In genomic region chr1:3657578-3658230, GRCh38 we compare ENCODE assay signal across 16 cellular contexts. TPM values are rescaled to one million over a fixed set of nuclear protein-coding genes. Genes with fewer than 3 reads are reported as not detected.
A peak's percentile ranks its signal among the peaks of the same experiment; 100 is the strongest.
DNase-seq lines count a peak whose midpoint lies in the region; ATAC-seq and TF ChIP-seq lines count a peak whose summit lies in the region.
"Had no signal": no experiment of that assay in that cellular context is flagged by ENCODE, and none has a peak within 500 bp of the region (broad histone marks: within the 10 kb centered on the region; RNA-seq: fewer than 3 reads in every experiment).

No MANE protein-coding gene starts in this region.

- H3K36me3 ChIP-seq in H7 (replicated peaks; ENCODE audit: control insufficient read depth, insufficient read depth, low read length) (no peaks in the 10 kb centered on the region), Panc1 (ENCODE audit: control insufficient read depth, insufficient read depth, low read length) (no peaks in the 10 kb centered on the region), left lung (no peaks in the 10 kb centered on the region), spleen (no peaks in the 10 kb centered on the region)

- H3K9me3 ChIP-seq in Panc1 (ENCODE audit: control insufficient read depth, insufficient read depth, low read depth, low read length): no peaks in the 10 kb centered on the region
- H3K9me3 ChIP-seq in left lung: no peaks in the 10 kb centered on the region
- H3K9me3 ChIP-seq in spleen: no peaks in the 10 kb centered on the region

- intact Hi-C loops in Panc1 (cut with micrococcal nuclease; ENCODE audit: unreplicated experiment): loop anchor here (10.0 kb wide), 1 partner anchor 67 kb away; no protein-coding TSS in a partner anchor
- intact Hi-C loops in left lung (cut with DNase I): no loop called here
- intact Hi-C loops in spleen (cut with DNase I; ENCODE audit: low total_unique reads): no loop called here

- peak overlapping the region; percentile 25; the same call in 1 of the 2 replicates for H3K27ac ChIP-seq in Panc1 (ENCODE audit: low read length)
- H3K27ac ChIP-seq in left lung: no peak overlapping the region
- no peak overlapping the region for H3K27ac ChIP-seq in spleen
- H3K27ac ChIP-seq: SK-N-MC had no signal

- WGBS in spleen, 5 donors: 80 to 86% (median 83%) methylated on average over 21 to 26 of the region's 26 CpGs

- H3K27me3 ChIP-seq in H7 (ENCODE audit: control insufficient read depth, insufficient read depth, low read length): peaks cover 29% of the 10 kb centered on the region
- no peaks in the 10 kb centered on the region for H3K27me3 ChIP-seq in Panc1 (ENCODE audit: control insufficient read depth, insufficient read depth, low read length)
- peaks cover 15 to 66% of the 10 kb centered on the region in 2 donors for H3K27me3 ChIP-seq in left lung
- H3K27me3 ChIP-seq in spleen (replicated peaks in 1 of 7): peaks cover 0 to 65% (median 24%) of the 10 kb centered on the region in 7 donors

- H3K4me1 ChIP-seq in Panc1 (ENCODE audit: control insufficient read depth, insufficient read depth, low read length) (peaks cover 7% of the 10 kb centered on the region), left lung (peaks cover under 1 to 6% of the 10 kb centered on the region in 2 donors), spleen (peaks cover 0 to 8% (median 5%) of the 10 kb centered on the region in 6 donors)

- no peak for TF ChIP-seq CTCF in Panc1 (IDR thresholded peaks at IDR 0.05)
- TF ChIP-seq CTCF in left lung (IDR thresholded peaks at IDR 0.05): no peak
- TF ChIP-seq CTCF in spleen (IDR thresholded peaks at IDR 0.05 in 8 of 11, conservative IDR thresholded peaks at IDR 0.05 in 3 of 11): no peak

- H3K4me3 ChIP-seq in H7 (ENCODE audit: insufficient read depth, low read depth, low read length) (no peak overlapping the region), Panc1 (ENCODE audit: low read depth in 2 of 2, low read length in 2 of 2) (no peak overlapping the region), left lung (no peak overlapping the region), spleen (no peak overlapping the region)
- H3K4me3 ChIP-seq: SK-N-MC had no signal

- in situ Hi-C loops in Panc1 (cut with HindIII; ENCODE audit: low pct_unique_long_range_greater_than_20kb, low sequenced_read_pairs): no loop called here

- ATAC-seq in Panc1 (no peak), left lung (no peak), HG03175 (IDR thresholded peaks at IDR 0.05; ENCODE audit: unreplicated experiment) (no peak), esophagus mucosa (no peak)
- ATAC-seq: PC-3 had no signal

- no peak for TF ChIP-seq POLR2A in spleen (IDR thresholded peaks at IDR 0.05)

- peak; percentile 63 for DNase-seq in H7
- no peak for DNase-seq in Panc1 (ENCODE audit: low read depth, low spot score)
- peak; percentile 26 to 77 for DNase-seq in left lung
- DNase-seq in spleen: peak; percentile 64
- no peak for DNase-seq in NCI-H187 treated with DMSO at 0.1 percent for 48 hours (lab: John Stamatoyannopoulos, UW)
- DNase-seq: CD8-positive, alpha-beta memory T cell; GF-D8; IMR-90; NCI-H2029; NCI-H524; NK-92 treated with Interleukin-12 subunit alpha and Interleukin-12 subunit beta, amount 100 ng/mL, for 24 hours; PC-3 had no signal

- BruUV-seq in Panc1 (replicated peaks; lab: Mats Ljungman, UMichigan): no TSS peak

- POLR2A ChIA-PET in Panc1 (lab: Charles Lee): no interaction called here

- CTCF ChIA-PET in Panc1 (lab: Charles Lee): no interaction called here

RNA-seq across cellular contexts. Expression of gene TP73, which starts 5.4 kb away (rescaled TPM):
- total RNA-seq in H7 (2014; rRNA removed; shearing (Covaris generic)): 0.55 and 1.6 TPM in 2 replicates
- total RNA-seq in Panc1 (2021; ENCODE audit: unreplicated experiment): 4.7 TPM
- 3.2 TPM for polyA plus RNA-seq in Panc1 (2012; ENCODE audit: insufficient read length)
- total RNA-seq in left lung: 1 to 10 TPM; 1.8 to 2.7 TPM
- 1 to 10 TPM in 5 of 7 donors, under 1 TPM in 2; 0.63 to 4.3 (median 1.6) TPM for total RNA-seq in spleen
- polyA plus RNA-seq in spleen: under 1 TPM; 0.11 to 0.48 (median 0.21) TPM
- total RNA-seq in esophagus mucosa: 5.2 TPM
- total RNA-seq: IMR-90 had no signal
- polyA plus RNA-seq: BJ, IMR-90 had no signal

RNA-seq across cellular contexts. Expression of gene WRAP73, which starts 7.8 kb away (rescaled TPM):
- total RNA-seq in H7 (2014; rRNA removed; shearing (Covaris generic)): 31.5 and 33.1 TPM in 2 replicates
- 27.1 TPM for total RNA-seq in Panc1 (2021; ENCODE audit: unreplicated experiment)
- polyA plus RNA-seq in Panc1 (2012; ENCODE audit: insufficient read length): 31.8 TPM
- total RNA-seq in left lung: 10 to 100 TPM; 20.2 to 23.1 TPM
- 10 to 100 TPM; 21.0 to 28.0 (median 26.4) TPM for total RNA-seq in spleen
- 10 to 100 TPM; 20.1 to 28.3 (median 24.2) TPM for polyA plus RNA-seq in spleen
- 13.9 TPM for total RNA-seq in esophagus mucosa

RNA-seq across cellular contexts. Expression of gene TPRG1L, which starts 32.9 kb away (rescaled TPM):
- 19.6 and 22.0 TPM in 2 replicates for total RNA-seq in H7 (2014; rRNA removed; shearing (Covaris generic))
- 57.5 TPM for total RNA-seq in Panc1 (2021; ENCODE audit: unreplicated experiment)
- polyA plus RNA-seq in Panc1 (2012; ENCODE audit: insufficient read length): 93.0 TPM
- 10 to 100 TPM; 42.5 to 42.9 TPM for total RNA-seq in left lung
- total RNA-seq in spleen: 10 to 100 TPM; 23.7 to 45.9 (median 32.5) TPM
- polyA plus RNA-seq in spleen: 10 to 100 TPM; 19.9 to 35.7 (median 20.9) TPM
- 40.3 TPM for total RNA-seq in esophagus mucosa

RNA-seq across cellular contexts. Expression of gene MEGF6, which starts 46.4 kb away (rescaled TPM):
- total RNA-seq in H7 (2014; rRNA removed; shearing (Covaris generic)): 22.8 and 27.1 TPM in 2 replicates
- 32.6 TPM for total RNA-seq in Panc1 (2021; ENCODE audit: unreplicated experiment)
- polyA plus RNA-seq in Panc1 (2012; ENCODE audit: insufficient read length): 35.5 TPM
- total RNA-seq in left lung: 100 to 1,000 TPM in 1 of 2 donors, 10 to 100 TPM in 1; 40.6 to 108 TPM
- 10 to 100 TPM in 6 of 7 donors, 1 to 10 TPM in 1; 8.7 to 39.5 (median 27.1) TPM for total RNA-seq in spleen
- polyA plus RNA-seq in spleen: 10 to 100 TPM in 2 of 3 donors, 1 to 10 TPM in 1; 8.8 to 16.5 (median 10.0) TPM
- 12.5 TPM for total RNA-seq in esophagus mucosa

Comparison
In these comparisons a context has a peak if more than half of its experiments do, and no peak if none do; other contexts are left out.
1. DNase-seq: peak in H7 (single experiment), left lung (2 of 2) and spleen (single experiment); none in Panc1 (single experiment) and NCI-H187 treated with DMSO at 0.1 percent for 48 hours (single experiment).